In genomic region chr11:64759131-64759721, GRCh38 we compare ENCODE assay signal across 8 cellular contexts. TPM values are rescaled to one million over a fixed set of nuclear protein-coding genes. Genes with fewer than 3 reads are reported as not detected.
A peak's percentile ranks its signal among the peaks of the same experiment; 100 is the strongest.
DNase-seq lines count a peak whose midpoint lies in the region; ATAC-seq, FAIRE-seq and TF ChIP-seq lines count a peak whose summit lies in the region.
"Had no signal": no experiment of that assay in that cellular context is flagged by ENCODE, and none has a peak within 500 bp of the region (broad histone marks: within the 10 kb centered on the region; RNA-seq: fewer than 3 reads in every experiment).

No MANE protein-coding gene starts in this region.

- no peaks in the 10 kb centered on the region for H3K27me3 Mint-ChIP-seq in activated CD4-positive, alpha-beta T cell treated with anti-CD3 and anti-CD28 coated beads for 36 hours

- H3K27ac ChIP-seq in kidney (ENCODE audit: low read depth in 2 of 2, low read length in 2 of 2) (no peak overlapping the region), testis (peak overlapping the region; percentile 58 to 70)

- POLR2A ChIA-PET in activated CD4-positive, alpha-beta T cell treated with anti-CD3 and anti-CD28 coated beads for 36 hours (lab: Charles Lee) = interaction anchor here (1.3 kb wide), 1 partner anchor 15 kb away, joined by 11 read pairs; no protein-coding TSS in a partner anchor

- H3K4me3 ChIP-seq in kidney (ENCODE audit: low read length in 2 of 2) (no peak overlapping the region), testis (peak overlapping the region; percentile 22 to 31)
- H3K4me3 ChIP-seq: HAP-1 had no signal

- intact Hi-C loops in activated CD4-positive, alpha-beta T cell treated with anti-CD3 and anti-CD28 coated beads for 36 hours (cut with DNase I, micrococcal nuclease) = no loop called here
- intact Hi-C loops in kidney (cut with DNase I) = no loop called here
- intact Hi-C loops in testis (cut with DNase I; ENCODE audit: low total_unique reads) = no loop called here

- no peak for FAIRE-seq in kidney (lab: Jason Lieb, UNC)

- H3K4me1 ChIP-seq in kidney (ENCODE audit: control insufficient read depth in 1 of 2, insufficient read depth in 1 of 2, low read depth in 1 of 2, low read length in 2 of 2) (peaks cover 30 to 39% of the 10 kb centered on the region in 2 donors), testis (peaks cover 65% of the 10 kb centered on the region)

- H3K4me3 Mint-ChIP-seq in activated CD4-positive, alpha-beta T cell treated with anti-CD3 and anti-CD28 coated beads for 36 hours = no peak overlapping the region

- TF ChIP-seq POLR2A in testis (IDR thresholded peaks at IDR 0.05) = no peak

- no peaks in the 10 kb centered on the region for H3K27me3 ChIP-seq in testis

- no peak for TF ChIP-seq CTCF in kidney (IDR thresholded peaks at IDR 0.05; ENCODE audit: borderline replicate concordance, extremely low read depth, insufficient read depth)
- TF ChIP-seq CTCF in testis (IDR thresholded peaks at IDR 0.05) = no peak

- H3K4me1 Mint-ChIP-seq in activated CD4-positive, alpha-beta T cell treated with anti-CD3 and anti-CD28 coated beads for 36 hours = peaks cover 41% of the 10 kb centered on the region

- H3K36me3 ChIP-seq in kidney (ENCODE audit: control insufficient read depth in 1 of 2, insufficient read depth in 2 of 2, low read length in 2 of 2) (peaks cover 5 to 10% of the 10 kb centered on the region in 2 donors), testis (ENCODE audit: low read depth, missing control alignments) (no peaks in the 10 kb centered on the region)

- DNase-seq in activated CD4-positive, alpha-beta T cell treated with anti-CD3 and anti-CD28 coated beads for 36 hours = no peak
- DNase-seq in activated CD4-positive, alpha-beta T cell treated with anti-CD3 and anti-CD28 coated beads, Interleukin-2, amount 50 U/mL, for 4 hours = no peak
- DNase-seq in kidney (peak; percentile 77), testis (no peak), occipital lobe (lab: John Stamatoyannopoulos, UW) (no peak)
- DNase-seq in NK-92 treated with Interleukin-12 subunit alpha and Interleukin-12 subunit beta, amount 100 ng/mL, for 24 hours (lab: John Stamatoyannopoulos, UW) = no peak
- DNase-seq: stimulated activated CD4-positive, alpha-beta T cell treated with anti-CD3 and anti-CD28 coated beads, Interleukin-15, amount 100 ng/mL, for 24 hours had no signal

- CTCF ChIA-PET in activated CD4-positive, alpha-beta T cell treated with anti-CD3 and anti-CD28 coated beads for 36 hours (lab: Charles Lee) = interaction anchor here (1.2 to 5.1 kb wide), 2 partner anchors 12 to 17 kb away, joined by 3 to 30 read pairs; no protein-coding TSS in a partner anchor

- no peak for ATAC-seq in activated CD4-positive, alpha-beta T cell treated with anti-CD3 and anti-CD28 coated beads for 36 hours

- H3K36me3 Mint-ChIP-seq in activated CD4-positive, alpha-beta T cell treated with anti-CD3 and anti-CD28 coated beads for 36 hours (ENCODE audit: low read depth) = peaks cover 21% of the 10 kb centered on the region

- no peak overlapping the region for H3K9ac ChIP-seq in kidney (ENCODE audit: low read length in 2 of 2)

- 51 to 57% methylated on average over 9 to 21 of the region's 21 CpGs for WGBS in testis, 2 donors

- no peaks in the 10 kb centered on the region for H3K9me3 Mint-ChIP-seq in activated CD4-positive, alpha-beta T cell treated with anti-CD3 and anti-CD28 coated beads for 36 hours (ENCODE audit: low read depth)

- H3K9me3 ChIP-seq in kidney (ENCODE audit: control insufficient read depth in 1 of 2, low read length in 2 of 2) (no peaks in the 10 kb centered on the region), testis (no peaks in the 10 kb centered on the region)
- H3K9me3 ChIP-seq: HAP-1 had no signal

- H3K27ac Mint-ChIP-seq in activated CD4-positive, alpha-beta T cell treated with anti-CD3 and anti-CD28 coated beads for 36 hours = peak overlapping the region; percentile 13

RNA-seq across cellular contexts. Expression of gene PYGM, which starts 0.5 kb away (rescaled TPM):
- total RNA-seq in activated CD4-positive, alpha-beta T cell treated with anti-CD3 and anti-CD28 coated beads for 36 hours = 1 to 10 TPM in 1 of 2 experiments, under 1 TPM in 1; 0.87 to 1.5 TPM
- 8.6 TPM for total RNA-seq in kidney
- 2.5 TPM for polyA plus RNA-seq in kidney (ENCODE audit: insufficient read depth, low read depth, low replicate concordance)
- total RNA-seq in testis = 10 to 100 TPM; 12.1 to 14.4 TPM
- 14.2 TPM for polyA plus RNA-seq in testis (ENCODE audit: insufficient read depth, low read depth, low replicate concordance)
- 1.2 TPM for total RNA-seq in occipital lobe

RNA-seq across cellular contexts. Expression of gene RASGRP2, which starts 15.3 kb away (rescaled TPM):
- total RNA-seq in activated CD4-positive, alpha-beta T cell treated with anti-CD3 and anti-CD28 coated beads for 36 hours = 1 to 10 TPM; 5.6 to 5.9 TPM
- total RNA-seq in kidney (42.6 TPM), testis (10 to 100 TPM; 24.0 to 26.3 TPM), occipital lobe (36.7 TPM)
- polyA plus RNA-seq in kidney (ENCODE audit: insufficient read depth, low read depth, low replicate concordance) (14.1 TPM), testis (ENCODE audit: insufficient read depth, low read depth, low replicate concordance) (14.4 TPM)

RNA-seq across cellular contexts. Expression of gene SF1, which starts 19.1 kb away (rescaled TPM):
- 100 to 1,000 TPM; 318 to 362 TPM for total RNA-seq in activated CD4-positive, alpha-beta T cell treated with anti-CD3 and anti-CD28 coated beads for 36 hours
- total RNA-seq in kidney (320 TPM), testis (100 to 1,000 TPM; 431 to 499 TPM), occipital lobe (80.0 TPM)
- polyA plus RNA-seq in kidney (ENCODE audit: insufficient read depth, low read depth, low replicate concordance) (87.5 TPM), testis (ENCODE audit: insufficient read depth, low read depth, low replicate concordance) (455 TPM)

RNA-seq across cellular contexts. Expression of gene NRXN2, which starts 36.2 kb away (rescaled TPM):
- under 1 TPM; 0.18 to 0.39 TPM for total RNA-seq in activated CD4-positive, alpha-beta T cell treated with anti-CD3 and anti-CD28 coated beads for 36 hours
- total RNA-seq in kidney (13.3 TPM), testis (10 to 100 TPM; 32.6 to 40.1 TPM), occipital lobe (219 TPM)
- polyA plus RNA-seq in kidney (ENCODE audit: insufficient read depth, low read depth, low replicate concordance) (22.0 TPM), testis (ENCODE audit: insufficient read depth, low read depth, low replicate concordance) (46.8 TPM)

RNA-seq across cellular contexts. Expression of gene MAP4K2, which starts 43.8 kb away (rescaled TPM):
- total RNA-seq in activated CD4-positive, alpha-beta T cell treated with anti-CD3 and anti-CD28 coated beads for 36 hours = 10 to 100 TPM; 54.0 to 57.3 TPM
- total RNA-seq in kidney (12.5 TPM), testis (10 to 100 TPM; 27.7 to 29.8 TPM), occipital lobe (9.8 TPM)
- polyA plus RNA-seq in kidney (ENCODE audit: insufficient read depth, low read depth, low replicate concordance) (15.4 TPM), testis (ENCODE audit: insufficient read depth, low read depth, low replicate concordance) (14.9 TPM)

Comparison
In these comparisons a context has a peak if more than half of its experiments do, and no peak if none do; other contexts are left out.
1. H3K27ac ChIP-seq: peak in testis (2 of 2); none in kidney (0 of 2).
2. H3K4me3 ChIP-seq: peak in testis (2 of 2); none in kidney (0 of 2).